ENCODE assay signal across 8 cellular contexts in the genomic region with DNA sequence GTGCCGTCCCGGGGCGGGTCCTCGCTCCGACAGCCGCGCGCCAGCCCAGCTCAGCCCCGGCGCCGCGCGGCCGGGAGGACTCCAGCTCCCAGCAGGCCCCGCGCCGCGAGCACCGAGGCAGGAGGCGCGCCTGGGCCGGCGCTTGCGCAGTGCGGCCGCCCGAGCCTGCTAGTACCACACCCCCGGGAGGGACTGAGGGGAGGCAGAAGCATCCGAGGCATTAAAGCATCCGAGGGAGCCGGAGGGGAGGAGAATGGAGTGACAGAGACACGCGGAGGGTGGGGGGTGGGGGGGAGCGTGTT. TPM values are rescaled to one million over a fixed set of nuclear protein-coding genes. Genes with fewer than 3 reads are reported as not detected.
A peak's percentile ranks its signal among the peaks of the same experiment; 100 is the strongest.
DNase-seq lines count a peak whose midpoint lies in the region; ATAC-seq and TF ChIP-seq lines count a peak whose summit lies in the region.

A gene (plus strand): TSS at position 205 of the 302 bp plus-strand sequence. CDS start 347 bp downstream, outside the sequence.

- H3K36me3 ChIP-seq in iPS-18a (ENCODE audit: control insufficient read depth, low read depth, low read length) (no peaks in the 10 kb centered on the region), skeletal muscle tissue (ENCODE audit: control insufficient read depth in 3 of 3, insufficient read depth in 3 of 3, low read length in 3 of 3) (peaks cover 0 to 2% (median 0%) of the 10 kb centered on the region in 3 donors)

- peak; percentile 93 for DNase-seq in A172 (ENCODE audit: low spot score)
- peak; percentile 79 for DNase-seq in NCI-H2196 (lab: John Stamatoyannopoulos, UW; ENCODE audit: unreplicated experiment)
- DNase-seq in T47D (ENCODE audit: low read depth in 1 of 2, low spot score in 1 of 2) = peak; percentile 88 to 92

- H3K27me3 ChIP-seq in iPS-18a (ENCODE audit: control insufficient read depth, insufficient read depth, low read length) (peaks cover 25% of the 10 kb centered on the region), skeletal muscle tissue (ENCODE audit: control insufficient read depth in 3 of 3, insufficient read depth in 3 of 3, low read length in 3 of 3) (no peaks in the 10 kb centered on the region)

- in situ Hi-C loops in T47D (cut with HindIII; ENCODE audit: low pct_unique_long_range_greater_than_20kb, low sequenced_read_pairs) = no loop called here

- H3K9me3 ChIP-seq in iPS-18a (ENCODE audit: control insufficient read depth, low read depth, low read length) (no peaks in the 10 kb centered on the region), skeletal muscle tissue (ENCODE audit: control insufficient read depth in 3 of 3, low read length in 3 of 3) (no peaks in the 10 kb centered on the region)

- no peak for TF ChIP-seq CTCF in VCaP (conservative IDR thresholded peaks at IDR 0.05)

- ATAC-seq in GM18867 (IDR thresholded peaks at IDR 0.05; ENCODE audit: unreplicated experiment) = peak; percentile 81
- ATAC-seq in HG03097 (IDR thresholded peaks at IDR 0.05; ENCODE audit: low FRiP score, unreplicated experiment) = peak; percentile 75

- peak within 1 kb of the TSS; percentile 85 for H3K4me3 ChIP-seq in iPS-18a (ENCODE audit: low read length)
- H3K4me3 ChIP-seq in skeletal muscle tissue (ENCODE audit: low read length in 3 of 3) = peak within 1 kb of the TSS; percentile 75 to 88 (median 87)

- H3K4me1 ChIP-seq in iPS-18a (ENCODE audit: control insufficient read depth, low read depth, low read length) (peaks cover 23% of the 10 kb centered on the region), skeletal muscle tissue (ENCODE audit: control insufficient read depth in 3 of 3, insufficient read depth in 3 of 3, low read length in 3 of 3) (peaks cover 27 to 31% (median 31%) of the 10 kb centered on the region in 3 donors)

- peak within 1 kb of the TSS; percentile 91 for H3K27ac ChIP-seq in VCaP
- no peak within 1 kb of the TSS for H3K27ac ChIP-seq in iPS-18a (ENCODE audit: low read length)
- H3K27ac ChIP-seq in skeletal muscle tissue (ENCODE audit: low read depth, low read length) = peak within 1 kb of the TSS; percentile 76

- peak within 1 kb of the TSS; percentile 63 for H3K9ac ChIP-seq in iPS-18a (ENCODE audit: low read length)
- H3K9ac ChIP-seq in skeletal muscle tissue (ENCODE audit: low read depth in 1 of 3, low read length in 3 of 3) = peak within 1 kb of the TSS; percentile 57 to 85 (median 74)

RNA-seq across cellular contexts. Expression of the gene that starts here (rescaled TPM):
- 12.2 and 13.0 TPM in 2 replicates for total RNA-seq in A172 (2014; rRNA removed; shearing (Covaris generic))
- total RNA-seq in skeletal muscle tissue = 12.5 TPM
